Comparison of ENCODE assay signal across 1 cellular context in the genomic region with DNA sequence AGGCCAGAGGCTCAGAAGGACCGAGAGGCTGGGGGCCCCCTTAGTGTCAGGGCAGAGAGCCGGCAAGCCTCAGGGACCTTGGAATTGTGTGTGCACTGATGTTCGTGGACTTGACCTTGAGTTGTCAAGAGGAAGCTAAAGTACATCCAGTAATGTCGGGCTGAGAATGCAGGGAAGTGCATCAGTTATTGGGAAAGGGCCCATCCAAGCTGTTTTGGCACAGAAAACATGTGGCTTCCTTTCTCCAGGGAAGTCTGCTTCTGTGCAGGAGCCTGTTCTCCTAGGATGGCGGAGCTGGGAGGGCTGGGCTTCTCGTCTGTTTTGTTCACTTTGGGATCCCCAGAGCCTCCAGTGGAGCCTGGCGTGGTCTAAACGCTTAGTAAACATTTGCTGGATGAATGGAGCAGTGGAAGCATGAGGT.
TF ChIP-seq lines count a peak whose summit lies in the region.

No MANE protein-coding gene starts in this region.

TF ChIP-seq in IMR-90, 13 proteins besides CTCF, POLR2A, EP300 and RAD21 (continued from another document):
- TF ChIP-seq MAFK (IDR thresholded peaks at IDR 0.05; ENCODE audit: low read depth, low read length) = no peak
- TF ChIP-seq FOS (IDR thresholded peaks at IDR 0.05; ENCODE audit: low read depth, low read length) = no peak
- TF ChIP-seq MAZ (IDR thresholded peaks at IDR 0.05; ENCODE audit: borderline replicate concordance, low read depth, low read length) = no peak
